In the genomic region with DNA sequence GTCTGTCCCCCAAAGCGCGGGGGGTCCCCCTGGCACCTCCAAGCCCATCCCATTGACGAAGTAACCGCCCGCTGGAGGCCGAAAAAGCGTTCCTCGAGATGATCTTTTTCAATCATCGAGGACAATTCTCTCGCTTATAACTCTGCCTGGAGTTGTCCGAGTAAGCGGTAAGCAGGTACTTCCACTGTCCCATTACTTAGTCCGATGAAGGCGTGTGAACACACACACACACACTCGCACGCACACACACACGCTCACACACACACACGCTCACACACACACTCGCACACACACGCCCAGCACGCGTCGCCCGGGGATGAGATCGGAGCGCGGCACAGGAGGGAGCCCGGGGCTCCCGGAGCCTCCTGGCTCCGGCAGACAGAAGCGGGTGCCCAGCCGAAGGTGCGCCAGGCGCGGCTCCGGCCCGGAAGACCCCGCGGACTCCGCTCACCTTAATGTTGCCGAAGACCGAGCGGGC, we compare ENCODE assay signal across 8 cellular contexts. TPM values are rescaled to one million over a fixed set of nuclear protein-coding genes. Genes with fewer than 3 reads are reported as not detected.
DNase-seq lines count a peak whose midpoint lies in the region; ATAC-seq and TF ChIP-seq lines count a peak whose summit lies in the region.

No MANE protein-coding gene starts in this region.

- WGBS in suprapubic skin: under 1% methylated on average over 30 of the region's 43 CpGs

- TF ChIP-seq EP300 in suprapubic skin (IDR thresholded peaks at IDR 0.05): no peak

- peak; percentile 55 for DNase-seq in activated CD8-positive, alpha-beta memory T cell treated with anti-CD3 and anti-CD28 coated beads for 24 hours
- no peak for DNase-seq in activated CD8-positive, alpha-beta memory T cell treated with anti-CD3 and anti-CD28 coated beads, Interleukin-2, amount 50 U/mL, for 48 hours
- DNase-seq in astrocyte of the hippocampus (ENCODE audit: low read depth, low spot score): peak; percentile 65
- no peak for DNase-seq in left colon
- no peak for DNase-seq in suprapubic skin (ENCODE audit: low spot score in 2 of 2)
- no peak for DNase-seq in SW 1271 (lab: John Stamatoyannopoulos, UW)

- TF ChIP-seq CTCF in suprapubic skin (IDR thresholded peaks at IDR 0.05): no peak

- H3K9me3 ChIP-seq in suprapubic skin: no peaks in the 10 kb centered on the region

- H3K27ac ChIP-seq in suprapubic skin: peak overlapping the region; percentile 39

- H3K36me3 ChIP-seq in suprapubic skin: no peaks in the 10 kb centered on the region

- ATAC-seq in left colon: peak; percentile 71
- ATAC-seq in GM21381 (IDR thresholded peaks at IDR 0.05; ENCODE audit: unreplicated experiment): no peak
- ATAC-seq in HG02870 (IDR thresholded peaks at IDR 0.05; ENCODE audit: unreplicated experiment): no peak

- peak overlapping the region; percentile 69 for H3K4me3 ChIP-seq in suprapubic skin

- H3K27me3 ChIP-seq in suprapubic skin: peaks cover 24% of the 10 kb centered on the region

- intact Hi-C loops in left colon (cut with DNase I, micrococcal nuclease): no loop called here

- H3K4me1 ChIP-seq in suprapubic skin: peaks cover 26% of the 10 kb centered on the region

- no peak for TF ChIP-seq POLR2A in suprapubic skin (IDR thresholded peaks at IDR 0.05)

RNA-seq across cellular contexts. Expression of gene SLCO2A1, which starts 0.4 kb away (rescaled TPM):
- total RNA-seq in left colon (10 to 100 TPM; 50.6 to 57.7 TPM), suprapubic skin (10 to 100 TPM; 25.0 to 38.7 (median 29.4) TPM)

Comparison
In these comparisons a context has a peak if more than half of its experiments do, and no peak if none do; other contexts are left out.
1. DNase-seq: peak in activated CD8-positive, alpha-beta memory T cell treated with anti-CD3 and anti-CD28 coated beads for 24 hours (single experiment) and astrocyte of the hippocampus (single experiment); none in activated CD8-positive, alpha-beta memory T cell treated with anti-CD3 and anti-CD28 coated beads, Interleukin-2, amount 50 U/mL, for 48 hours (single experiment), left colon (0 of 2), suprapubic skin (0 of 2) and SW 1271 (0 of 2).